12 cellular contexts compared by ENCODE assay signal in genomic region chr4:978957-979701, GRCh38. TPM values are rescaled to one million over a fixed set of nuclear protein-coding genes. Genes with fewer than 3 reads are reported as not detected.
DNase-seq lines count a peak whose midpoint lies in the region; ATAC-seq and TF ChIP-seq lines count a peak whose summit lies in the region.
"Had no signal": no experiment of that assay in that cellular context is flagged by ENCODE, and none has a peak within 500 bp of the region (broad histone marks: within the 10 kb centered on the region; RNA-seq: fewer than 3 reads in every experiment).

No MANE protein-coding gene starts in this region.

- in situ Hi-C loops in transverse colon (cut with MboI; ENCODE audit: low pct_ligation_motif_present in 1 of 4, low pct_unique_long_range_greater_than_20kb in 1 of 4, low sequenced_read_pairs in 3 of 4), result no loop called here

- H3K36me3 Mint-ChIP-seq in stimulated activated effector memory CD8-positive, alpha-beta T cell treated with anti-CD3 and anti-CD28 coated beads, Interleukin-12 subunit alpha, Interleukin-12 subunit beta, amount 100 ng/mL, for 72 hours, result no peaks in the 10 kb centered on the region

- H3K27ac ChIP-seq in spleen, result peak overlapping the region in 6 of 8 donors; percentile 6 to 70 (median 51)
- H3K27ac ChIP-seq in transverse colon, result no peak overlapping the region
- H3K27ac ChIP-seq: skin epidermis had no signal

- 33 to 52% (median 35%) methylated on average over 13 to 20 of the region's 20 CpGs for WGBS in spleen, 5 donors
- 71 to 77% methylated on average over 3 to 20 of the region's 20 CpGs for WGBS in transverse colon (ENCODE audit: low coverage in 1 of 2), 2 donors

- H3K27me3 ChIP-seq in spleen (replicated peaks in 1 of 7) (no peaks in the 10 kb centered on the region), transverse colon (no peaks in the 10 kb centered on the region)
- H3K27me3 ChIP-seq: heart right ventricle had no signal

- no peak overlapping the region for H3K27ac Mint-ChIP-seq in stimulated activated effector memory CD8-positive, alpha-beta T cell treated with anti-CD3 and anti-CD28 coated beads, Interleukin-12 subunit alpha, Interleukin-12 subunit beta, amount 100 ng/mL, for 72 hours
- H3K27ac Mint-ChIP-seq: T-helper 17 cell had no signal

- H3K4me3 ChIP-seq in spleen, result no peak overlapping the region
- no peak overlapping the region for H3K4me3 ChIP-seq in transverse colon
- H3K4me3 ChIP-seq: heart right ventricle, skin epidermis had no signal

- TF ChIP-seq EP300 in transverse colon (IDR thresholded peaks at IDR 0.05; ENCODE audit: low read depth), result no peak

- ATAC-seq in stimulated activated effector memory CD8-positive, alpha-beta T cell treated with anti-CD3 and anti-CD28 coated beads, Interleukin-12 subunit alpha, Interleukin-12 subunit beta, amount 100 ng/mL, for 72 hours, result no peak
- ATAC-seq: T-helper 17 cell had no signal

- intact Hi-C loops in spleen (cut with DNase I; ENCODE audit: low total_unique reads) (no loop called here), transverse colon (cut with DNase I; ENCODE audit: low total_unique reads) (no loop called here)

- TF ChIP-seq CTCF in spleen (IDR thresholded peaks at IDR 0.05 in 8 of 11, conservative IDR thresholded peaks at IDR 0.05 in 3 of 11) (no peak), transverse colon (IDR thresholded peaks at IDR 0.05) (no peak)

- H3K9me3 ChIP-seq in spleen, result no peaks in the 10 kb centered on the region
- H3K9me3 ChIP-seq in transverse colon, result no peaks in the 10 kb centered on the region
- H3K9me3 ChIP-seq: heart right ventricle had no signal

- TF ChIP-seq POLR2A in spleen (IDR thresholded peaks at IDR 0.05) (no peak), transverse colon (IDR thresholded peaks at IDR 0.05) (no peak)

- H3K4me3 Mint-ChIP-seq in stimulated activated effector memory CD8-positive, alpha-beta T cell treated with anti-CD3 and anti-CD28 coated beads, Interleukin-12 subunit alpha, Interleukin-12 subunit beta, amount 100 ng/mL, for 72 hours, result no peak overlapping the region
- H3K4me3 Mint-ChIP-seq: central memory CD8-positive, alpha-beta T cell; T-helper 17 cell had no signal

- no peaks in the 10 kb centered on the region for H3K9me3 Mint-ChIP-seq in stimulated activated effector memory CD8-positive, alpha-beta T cell treated with anti-CD3 and anti-CD28 coated beads, Interleukin-12 subunit alpha, Interleukin-12 subunit beta, amount 100 ng/mL, for 72 hours
- H3K9me3 Mint-ChIP-seq: central memory CD8-positive, alpha-beta T cell had no signal

- no peaks in the 10 kb centered on the region for H3K4me1 Mint-ChIP-seq in stimulated activated effector memory CD8-positive, alpha-beta T cell treated with anti-CD3 and anti-CD28 coated beads, Interleukin-12 subunit alpha, Interleukin-12 subunit beta, amount 100 ng/mL, for 72 hours

- H3K36me3 ChIP-seq in spleen, result no peaks in the 10 kb centered on the region
- H3K36me3 ChIP-seq in transverse colon, result no peaks in the 10 kb centered on the region
- H3K36me3 ChIP-seq: heart right ventricle had no signal

- H3K4me1 ChIP-seq in spleen (peaks cover 0 to 26% (median 10%) of the 10 kb centered on the region in 6 donors), transverse colon (no peaks in the 10 kb centered on the region)

- DNase-seq in NAMALWA (ENCODE audit: low spot score) (peak; percentile 29), dedifferentiated amniotic fluid mesenchymal stem cell (ENCODE audit: extremely low spot score) (peak; percentile 39), spleen (no peak), transverse colon (no peak)
- no peak for DNase-seq in activated CD4-positive, alpha-beta T cell treated with anti-CD3 and anti-CD28 coated beads for 1 hour
- DNase-seq in stimulated activated effector memory CD8-positive, alpha-beta T cell treated with anti-CD3 and anti-CD28 coated beads, Interleukin-12 subunit alpha, Interleukin-12 subunit beta, amount 100 ng/mL, for 72 hours (ENCODE audit: low spot score in 2 of 2), result no peak
- DNase-seq: heart right ventricle; NCI-H446; stimulated activated naive CD4-positive, alpha-beta T cell; T-helper 17 cell had no signal

RNA-seq across cellular contexts. Expression of gene DGKQ, which starts 5.8 kb away (rescaled TPM):
- total RNA-seq in spleen (10 to 100 TPM; 13.6 to 26.3 (median 17.0) TPM), transverse colon (100 to 1,000 TPM in 2 of 4 donors, 10 to 100 TPM in 2; 51.8 to 147 (median 86.0) TPM)
- polyA plus RNA-seq in spleen, result 10 to 100 TPM in 1 of 3 donors, 1 to 10 TPM in 2; 6.3 to 15.4 (median 9.3) TPM

RNA-seq across cellular contexts. Expression of gene IDUA, which starts 7.7 kb away (rescaled TPM):
- total RNA-seq in spleen, result 10 to 100 TPM; 18.3 to 58.3 (median 37.9) TPM
- polyA plus RNA-seq in spleen, result 10 to 100 TPM; 11.5 to 26.5 (median 19.1) TPM
- total RNA-seq in transverse colon, result 10 to 100 TPM; 25.9 to 78.6 (median 40.4) TPM

RNA-seq across cellular contexts. Expression of gene SLC26A1, which starts 14.1 kb away (rescaled TPM):
- total RNA-seq in spleen (under 1 TPM in 6 of 7 donors, not detected in 1; 0.07 to 0.68 (median 0.19) TPM), transverse colon (1 to 10 TPM; 1.7 to 4.1 (median 2.8) TPM)
- polyA plus RNA-seq in spleen, result under 1 TPM; 0.24 to 0.48 (median 0.30) TPM

RNA-seq across cellular contexts. Expression of gene FGFRL1, which starts 32.3 kb away (rescaled TPM):
- total RNA-seq in spleen (10 to 100 TPM in 5 of 7 donors, 1 to 10 TPM in 2; 7.9 to 20.6 (median 13.2) TPM), transverse colon (10 to 100 TPM; 11.7 to 15.9 (median 14.2) TPM)
- 1 to 10 TPM; 1.4 to 4.6 (median 1.5) TPM for polyA plus RNA-seq in spleen

RNA-seq across cellular contexts. Expression of gene TMEM175, which starts 46.9 kb away (rescaled TPM):
- 10 to 100 TPM; 38.2 to 76.8 (median 56.6) TPM for total RNA-seq in spleen
- 10 to 100 TPM; 59.4 to 83.9 (median 78.6) TPM for polyA plus RNA-seq in spleen
- total RNA-seq in transverse colon, result 100 to 1,000 TPM in 1 of 4 donors, 10 to 100 TPM in 3; 44.0 to 116 (median 50.5) TPM

Comparison
In these comparisons a context has a peak if more than half of its experiments do, and no peak if none do; other contexts are left out.
1. DNase-seq: peak in NAMALWA (single experiment) and dedifferentiated amniotic fluid mesenchymal stem cell (single experiment); none in spleen (single experiment), activated CD4-positive, alpha-beta T cell treated with anti-CD3 and anti-CD28 coated beads for 1 hour (single experiment), transverse colon (single experiment) and stimulated activated effector memory CD8-positive, alpha-beta T cell treated with anti-CD3 and anti-CD28 coated beads, Interleukin-12 subunit alpha, Interleukin-12 subunit beta, amount 100 ng/mL, for 72 hours (0 of 2).
2. H3K27ac ChIP-seq: peak in spleen (6 of 8); none in transverse colon (0 of 4).